ENCODE assay signal across 17 cellular contexts in genomic region chr7:99767662-99768061, GRCh38. TPM values are rescaled to one million over a fixed set of nuclear protein-coding genes. Genes with fewer than 3 reads are reported as not detected.
DNase-seq lines count a peak whose midpoint lies in the region; ATAC-seq and TF ChIP-seq lines count a peak whose summit lies in the region.
"Had no signal": no experiment of that assay in that cellular context is flagged by ENCODE, and none has a peak within 500 bp of the region (broad histone marks: within the 10 kb centered on the region; RNA-seq: fewer than 3 reads in every experiment).

No MANE protein-coding gene starts in this region.

- no peak overlapping the region for H3K4me3 Mint-ChIP-seq in activated CD4-positive, alpha-beta T cell treated with anti-CD3 and anti-CD28 coated beads for 36 hours
- H3K4me3 Mint-ChIP-seq in activated CD4-positive, alpha-beta T cell treated with anti-CD3 and anti-CD28 coated beads, Interleukin-2, amount 10 ng/mL, durations not matched to agents 7 days and 5 days, result no peak overlapping the region
- H3K4me3 Mint-ChIP-seq: activated T-helper 1 cell treated with anti-CD3 and anti-CD28 coated beads, Interleukin-12 subunit alpha, Interleukin-12 subunit beta, Interleukin-2, Interleukin-4 antibody, amounts not matched to agents 30 ng/mL and 10 ng/mL and 1 ng/mL, durations not matched to agents 14 hours and 24 hours and 36 hours; GM23338 had no signal

- no peak for TF ChIP-seq EP300 in esophagus muscularis mucosa (IDR thresholded peaks at IDR 0.05)

- no peak overlapping the region for H3K27ac Mint-ChIP-seq in activated CD4-positive, alpha-beta T cell treated with anti-CD3 and anti-CD28 coated beads for 36 hours
- no peak overlapping the region for H3K27ac Mint-ChIP-seq in activated CD4-positive, alpha-beta T cell treated with anti-CD3 and anti-CD28 coated beads, Interleukin-2, amount 10 ng/mL, durations not matched to agents 7 days and 5 days
- H3K27ac Mint-ChIP-seq: activated T-helper 1 cell treated with anti-CD3 and anti-CD28 coated beads, Interleukin-12 subunit alpha, Interleukin-12 subunit beta, Interleukin-2, Interleukin-4 antibody, amounts not matched to agents 30 ng/mL and 10 ng/mL and 1 ng/mL, durations not matched to agents 14 hours and 24 hours and 36 hours; GM23338 had no signal

- H3K27ac ChIP-seq in esophagus muscularis mucosa (replicated peaks in 1 of 4) (no peak overlapping the region), Peyer's patch (no peak overlapping the region)
- H3K27ac ChIP-seq: 22Rv1, RWPE1, tibial nerve had no signal

- no peak for DNase-seq in activated CD4-positive, alpha-beta T cell treated with anti-CD3 and anti-CD28 coated beads for 36 hours
- DNase-seq in activated CD4-positive, alpha-beta T cell treated with anti-CD3 and anti-CD28 coated beads, Interleukin-2, amount 10 ng/mL, durations not matched to agents 7 days and 5 days, result no peak
- DNase-seq in esophagus muscularis mucosa (ENCODE audit: extremely low spot score) (no peak), retina (no peak), Peyer's patch (no peak), NCI-H526 treated with DMSO at 0.1 percent for 48 hours (lab: John Stamatoyannopoulos, UW) (no peak)
- DNase-seq: NCI-H2081 treated with DMSO at 0.1 percent for 48 hours had no signal

- peaks cover 0 to 9% (median 0%) of the 10 kb centered on the region in 4 donors for H3K27me3 ChIP-seq in esophagus muscularis mucosa
- no peaks in the 10 kb centered on the region for H3K27me3 ChIP-seq in Peyer's patch
- H3K27me3 ChIP-seq: tibial nerve had no signal

- TF ChIP-seq CTCF in esophagus muscularis mucosa (IDR thresholded peaks at IDR 0.05), result no peak
- no peak for TF ChIP-seq CTCF in Peyer's patch (IDR thresholded peaks at IDR 0.05)

- intact Hi-C loops in activated CD4-positive, alpha-beta T cell treated with anti-CD3 and anti-CD28 coated beads for 36 hours (cut with DNase I, micrococcal nuclease), result no loop called here
- intact Hi-C loops in esophagus muscularis mucosa (cut with DNase I), result no loop called here

- H3K9me3 Mint-ChIP-seq in activated CD4-positive, alpha-beta T cell treated with anti-CD3 and anti-CD28 coated beads for 36 hours (ENCODE audit: low read depth), result no peaks in the 10 kb centered on the region
- no peaks in the 10 kb centered on the region for H3K9me3 Mint-ChIP-seq in activated CD4-positive, alpha-beta T cell treated with anti-CD3 and anti-CD28 coated beads, Interleukin-2, amount 10 ng/mL, durations not matched to agents 7 days and 5 days
- H3K9me3 Mint-ChIP-seq: activated T-helper 1 cell treated with anti-CD3 and anti-CD28 coated beads, Interleukin-12 subunit alpha, Interleukin-12 subunit beta, Interleukin-2, Interleukin-4 antibody, amounts not matched to agents 30 ng/mL and 10 ng/mL and 1 ng/mL, durations not matched to agents 14 hours and 24 hours and 36 hours; GM23338 had no signal

- peaks cover 0 to 5% (median 0%) of the 10 kb centered on the region in 4 donors for H3K9me3 ChIP-seq in esophagus muscularis mucosa
- H3K9me3 ChIP-seq in Peyer's patch, result no peaks in the 10 kb centered on the region

- POLR2A ChIA-PET in activated CD4-positive, alpha-beta T cell treated with anti-CD3 and anti-CD28 coated beads for 36 hours (lab: Charles Lee), result no interaction called here
- POLR2A ChIA-PET in activated CD4-positive, alpha-beta T cell treated with anti-CD3 and anti-CD28 coated beads, Interleukin-2, amount 10 ng/mL, durations not matched to agents 7 days and 5 days (lab: Charles Lee), result no interaction called here

- peaks cover 26% of the 10 kb centered on the region for H3K27me3 Mint-ChIP-seq in activated CD4-positive, alpha-beta T cell treated with anti-CD3 and anti-CD28 coated beads for 36 hours
- H3K27me3 Mint-ChIP-seq in activated CD4-positive, alpha-beta T cell treated with anti-CD3 and anti-CD28 coated beads, Interleukin-2, amount 10 ng/mL, durations not matched to agents 7 days and 5 days, result peaks cover 25% of the 10 kb centered on the region

- H3K36me3 Mint-ChIP-seq in activated CD4-positive, alpha-beta T cell treated with anti-CD3 and anti-CD28 coated beads for 36 hours (ENCODE audit: low read depth), result no peaks in the 10 kb centered on the region
- no peaks in the 10 kb centered on the region for H3K36me3 Mint-ChIP-seq in activated CD4-positive, alpha-beta T cell treated with anti-CD3 and anti-CD28 coated beads, Interleukin-2, amount 10 ng/mL, durations not matched to agents 7 days and 5 days (ENCODE audit: low read depth)
- H3K36me3 Mint-ChIP-seq: IgD-negative memory B cell had no signal

- peaks cover 5% of the 10 kb centered on the region for H3K4me1 Mint-ChIP-seq in activated CD4-positive, alpha-beta T cell treated with anti-CD3 and anti-CD28 coated beads for 36 hours
- peaks cover 13% of the 10 kb centered on the region for H3K4me1 Mint-ChIP-seq in activated CD4-positive, alpha-beta T cell treated with anti-CD3 and anti-CD28 coated beads, Interleukin-2, amount 10 ng/mL, durations not matched to agents 7 days and 5 days
- H3K4me1 Mint-ChIP-seq: GM23338 had no signal

- CTCF ChIA-PET in activated CD4-positive, alpha-beta T cell treated with anti-CD3 and anti-CD28 coated beads for 36 hours (lab: Charles Lee), result no interaction called here
- CTCF ChIA-PET in activated CD4-positive, alpha-beta T cell treated with anti-CD3 and anti-CD28 coated beads, Interleukin-2, amount 10 ng/mL, durations not matched to agents 7 days and 5 days (lab: Charles Lee), result no interaction called here

- H3K4me3 ChIP-seq in esophagus muscularis mucosa (no peak overlapping the region), Peyer's patch (no peak overlapping the region)
- H3K4me3 ChIP-seq: GM23338, tibial nerve had no signal

- TF ChIP-seq POLR2A in esophagus muscularis mucosa (IDR thresholded peaks at IDR 0.05; ENCODE audit: low read depth) (no peak), Peyer's patch (IDR thresholded peaks at IDR 0.05) (no peak)

- peak; percentile 26 for ATAC-seq in activated CD4-positive, alpha-beta T cell treated with anti-CD3 and anti-CD28 coated beads for 36 hours
- ATAC-seq in GM21786 (IDR thresholded peaks at IDR 0.05; ENCODE audit: unreplicated experiment), result peak; percentile 97
- peak; percentile 71 for ATAC-seq in HG03342 (IDR thresholded peaks at IDR 0.05; ENCODE audit: unreplicated experiment)
- ATAC-seq: GM23338 had no signal

- WGBS in esophagus muscularis mucosa, result 57% methylated on average over 1 of the region's 1 CpG

- H3K36me3 ChIP-seq in esophagus muscularis mucosa (no peaks in the 10 kb centered on the region), Peyer's patch (peaks cover 0 to 27% (median 0%) of the 10 kb centered on the region in 3 donors)
- H3K36me3 ChIP-seq: tibial nerve had no signal

- H3K4me1 ChIP-seq in esophagus muscularis mucosa (peaks cover 0 to 1% (median 0%) of the 10 kb centered on the region in 4 donors), Peyer's patch (no peaks in the 10 kb centered on the region)
- H3K4me1 ChIP-seq: tibial nerve had no signal

RNA-seq across cellular contexts. Expression of gene CYP3A4, which starts 16.3 kb away (rescaled TPM):
- not detected for total RNA-seq in activated CD4-positive, alpha-beta T cell treated with anti-CD3 and anti-CD28 coated beads for 36 hours
- not detected for total RNA-seq in activated CD4-positive, alpha-beta T cell treated with anti-CD3 and anti-CD28 coated beads, Interleukin-2, amount 10 ng/mL, durations not matched to agents 7 days and 5 days
- total RNA-seq in esophagus muscularis mucosa (not detected), Peyer's patch (1,000 to 10,000 TPM in 1 of 4 donors, 100 to 1,000 TPM in 2, 10 to 100 TPM in 1; 16.5 to 3,180 (median 690) TPM)
- total RNA-seq: activated T-helper 1 cell treated with anti-CD3 and anti-CD28 coated beads, Interleukin-12 subunit alpha, Interleukin-12 subunit beta, Interleukin-2, Interleukin-4 antibody, amounts not matched to agents 30 ng/mL and 10 ng/mL and 1 ng/mL, durations not matched to agents 14 hours and 24 hours and 36 hours; endothelial cell of umbilical vein; GM23338; pulmonary artery endothelial cell had no signal

RNA-seq across cellular contexts. Expression of gene CYP3A7, which starts 32.7 kb away (rescaled TPM):
- not detected for total RNA-seq in activated CD4-positive, alpha-beta T cell treated with anti-CD3 and anti-CD28 coated beads for 36 hours
- not detected for total RNA-seq in activated CD4-positive, alpha-beta T cell treated with anti-CD3 and anti-CD28 coated beads, Interleukin-2, amount 10 ng/mL, durations not matched to agents 7 days and 5 days
- total RNA-seq in esophagus muscularis mucosa (under 1 TPM in 2 of 4 donors, not detected in 2; 0.26 to 0.34 TPM), Peyer's patch (1 to 10 TPM in 1 of 4 donors, under 1 TPM in 1, not detected in 2; 0.76 to 5.3 TPM)
- total RNA-seq: activated T-helper 1 cell treated with anti-CD3 and anti-CD28 coated beads, Interleukin-12 subunit alpha, Interleukin-12 subunit beta, Interleukin-2, Interleukin-4 antibody, amounts not matched to agents 30 ng/mL and 10 ng/mL and 1 ng/mL, durations not matched to agents 14 hours and 24 hours and 36 hours; endothelial cell of umbilical vein; GM23338; pulmonary artery endothelial cell had no signal

Comparison
In these comparisons a context has a peak if more than half of its experiments do, and no peak if none do; other contexts are left out.
1. ATAC-seq: peak in every context shown above with its lines; median percentile 97 in GM21786; 71 in HG03342; 26 in activated CD4-positive, alpha-beta T cell treated with anti-CD3 and anti-CD28 coated beads for 36 hours.
2. RNA of gene CYP3A4, which starts 16.3 kb away (total RNA-seq): 16.5 to 3,180 TPM in Peyer's patch; not detected in activated CD4-positive, alpha-beta T cell treated with anti-CD3 and anti-CD28 coated beads for 36 hours, not detected in activated CD4-positive, alpha-beta T cell treated with anti-CD3 and anti-CD28 coated beads, Interleukin-2, amount 10 ng/mL, durations not matched to agents 7 days and 5 days and not detected in esophagus muscularis mucosa; every median in the first group is over 10 times any median in the second.